Comparison of ENCODE assay signal across 19 cellular contexts in genomic region chr7:114934758-114935157, GRCh38. TPM values are rescaled to one million over a fixed set of nuclear protein-coding genes. Genes with fewer than 3 reads are reported as not detected.
DNase-seq lines count a peak whose midpoint lies in the region; ATAC-seq and TF ChIP-seq lines count a peak whose summit lies in the region.
"Had no signal": no experiment of that assay in that cellular context is flagged by ENCODE, and none has a peak within 500 bp of the region (broad histone marks: within the 10 kb centered on the region; RNA-seq: fewer than 3 reads in every experiment).

No MANE protein-coding gene starts in this region.

- no peak overlapping the region for H2AFZ ChIP-seq in SK-N-SH (ENCODE audit: low read depth)
- H2AFZ ChIP-seq: neural progenitor cell had no signal

- intact Hi-C loops in activated CD4-positive, alpha-beta memory T cell treated with anti-CD3 and anti-CD28 coated beads for 36 hours (cut with micrococcal nuclease), result loop anchor here (5.0 kb wide), 1 partner anchor 213 kb away; no protein-coding TSS in a partner anchor
- intact Hi-C loops in spleen (cut with DNase I; ENCODE audit: low total_unique reads), result no loop called here

- no peaks in the 10 kb centered on the region for H3K9me2 ChIP-seq in SK-N-SH

- no peak for DNase-seq in activated CD4-positive, alpha-beta memory T cell treated with anti-CD3 and anti-CD28 coated beads for 36 hours
- DNase-seq in activated CD4-positive, alpha-beta memory T cell treated with anti-CD3 and anti-CD28 coated beads, Interleukin-2, amount 10 ng/mL, durations not matched to agents 7 days and 5 days, result no peak
- no peak for DNase-seq in HFFc6
- DNase-seq in central memory CD8-positive, alpha-beta T cell (ENCODE audit: low spot score in 2 of 2), result no peak
- no peak for DNase-seq in spleen
- DNase-seq in SK-N-SH, result no peak
- no peak for DNase-seq in NK-92 (lab: John Stamatoyannopoulos, UW; ENCODE audit: unreplicated experiment)
- DNase-seq: activated CD8-positive, alpha-beta memory T cell treated with anti-CD3 and anti-CD28 coated beads, Interleukin-2, amount 10 ng/mL, durations not matched to agents 7 days and 5 days; C1 segment of cervical spinal cord; DMS153; GOT3; NCI-H2029; psoas muscle; SHP77; stimulated activated CD8-positive, alpha-beta memory T cell treated with anti-CD3 and anti-CD28 coated beads, Interleukin-4, amount 100 ng/mL, for 48 hours had no signal

- TF ChIP-seq POLR2A in spleen (IDR thresholded peaks at IDR 0.05), result no peak

- no peak for ATAC-seq in central memory CD8-positive, alpha-beta T cell (replicated peaks; ENCODE audit: extremely low read depth, poor library complexity, severe bottlenecking)
- no peak for ATAC-seq in HG03039 (IDR thresholded peaks at IDR 0.05; ENCODE audit: unreplicated experiment)
- ATAC-seq: activated CD8-positive, alpha-beta memory T cell treated with anti-CD3 and anti-CD28 coated beads, Interleukin-2, amount 10 ng/mL, durations not matched to agents 7 days and 5 days; gastroesophageal sphincter; psoas muscle had no signal

- no peak for TF ChIP-seq RAD21 in SK-N-SH (IDR thresholded peaks at IDR 0.05; ENCODE audit: low read length)

- no peaks in the 10 kb centered on the region for H3K27me3 Mint-ChIP-seq in activated CD4-positive, alpha-beta memory T cell treated with anti-CD3 and anti-CD28 coated beads for 36 hours
- H3K27me3 Mint-ChIP-seq in activated CD4-positive, alpha-beta memory T cell treated with anti-CD3 and anti-CD28 coated beads, Interleukin-2, amount 10 ng/mL, durations not matched to agents 7 days and 5 days, result no peaks in the 10 kb centered on the region
- peaks cover 2% of the 10 kb centered on the region; the same call in 1 of the 2 replicates for H3K27me3 Mint-ChIP-seq in HFFc6 (ENCODE audit: insufficient read depth)
- no peaks in the 10 kb centered on the region for H3K27me3 Mint-ChIP-seq in central memory CD8-positive, alpha-beta T cell
- H3K27me3 Mint-ChIP-seq: activated CD8-positive, alpha-beta memory T cell treated with anti-CD3 and anti-CD28 coated beads, Interleukin-2, amount 10 ng/mL, durations not matched to agents 7 days and 5 days had no signal

- H3K27me3 ChIP-seq in spleen (replicated peaks in 1 of 7), result no peaks in the 10 kb centered on the region
- H3K27me3 ChIP-seq in SK-N-SH (ENCODE audit: insufficient read depth), result no peaks in the 10 kb centered on the region
- H3K27me3 ChIP-seq: gastroesophageal sphincter, neural progenitor cell had no signal

- no peaks in the 10 kb centered on the region for H3K79me2 ChIP-seq in SK-N-SH (ENCODE audit: insufficient read depth)

- no peaks in the 10 kb centered on the region for H3K9me3 Mint-ChIP-seq in activated CD4-positive, alpha-beta memory T cell treated with anti-CD3 and anti-CD28 coated beads for 36 hours
- H3K9me3 Mint-ChIP-seq in activated CD4-positive, alpha-beta memory T cell treated with anti-CD3 and anti-CD28 coated beads, Interleukin-2, amount 10 ng/mL, durations not matched to agents 7 days and 5 days, result no peaks in the 10 kb centered on the region
- H3K9me3 Mint-ChIP-seq in HFFc6, result no peaks in the 10 kb centered on the region
- H3K9me3 Mint-ChIP-seq in central memory CD8-positive, alpha-beta T cell, result no peaks in the 10 kb centered on the region
- H3K9me3 Mint-ChIP-seq: neural progenitor cell had no signal

- peaks cover 40 to 95% (median 78%) of the 10 kb centered on the region in 6 donors for H3K4me1 ChIP-seq in spleen
- H3K4me1 ChIP-seq in SK-N-SH (ENCODE audit: control insufficient read depth in 1 of 2, insufficient read depth in 2 of 2, low read depth in 1 of 2, low read length in 1 of 2), result peaks cover 0 to 5% of the 10 kb centered on the region in 2 experiments; a peak in 2 of 4 replicates

- no peaks in the 10 kb centered on the region for H3F3A ChIP-seq in SK-N-SH (replicated peaks; ENCODE audit: insufficient read depth)

- H3K36me3 Mint-ChIP-seq in activated CD4-positive, alpha-beta memory T cell treated with anti-CD3 and anti-CD28 coated beads for 36 hours, result peaks cover 4% of the 10 kb centered on the region
- H3K36me3 Mint-ChIP-seq in activated CD4-positive, alpha-beta memory T cell treated with anti-CD3 and anti-CD28 coated beads, Interleukin-2, amount 10 ng/mL, durations not matched to agents 7 days and 5 days (ENCODE audit: low read depth), result peaks cover 36% of the 10 kb centered on the region
- peaks cover 13% of the 10 kb centered on the region for H3K36me3 Mint-ChIP-seq in HFFc6 (ENCODE audit: low read depth)
- no peaks in the 10 kb centered on the region for H3K36me3 Mint-ChIP-seq in central memory CD8-positive, alpha-beta T cell (ENCODE audit: insufficient read depth)
- H3K36me3 Mint-ChIP-seq: neural progenitor cell had no signal

- peaks cover 55% of the 10 kb centered on the region for H3K4me1 Mint-ChIP-seq in activated CD4-positive, alpha-beta memory T cell treated with anti-CD3 and anti-CD28 coated beads for 36 hours (ENCODE audit: low read depth)
- peaks cover 38% of the 10 kb centered on the region for H3K4me1 Mint-ChIP-seq in activated CD4-positive, alpha-beta memory T cell treated with anti-CD3 and anti-CD28 coated beads, Interleukin-2, amount 10 ng/mL, durations not matched to agents 7 days and 5 days
- peaks cover 14% of the 10 kb centered on the region for H3K4me1 Mint-ChIP-seq in HFFc6 (ENCODE audit: low read depth)
- H3K4me1 Mint-ChIP-seq in central memory CD8-positive, alpha-beta T cell, result peaks cover 64% of the 10 kb centered on the region

- no peaks in the 10 kb centered on the region for H3K36me3 ChIP-seq in spleen
- H3K36me3 ChIP-seq in SK-N-SH (replicated peaks in 1 of 2; ENCODE audit: control insufficient read depth in 1 of 2, insufficient read depth in 2 of 2, low read length in 1 of 2), result no peaks in the 10 kb centered on the region
- H3K36me3 ChIP-seq: gastroesophageal sphincter, neural progenitor cell, thoracic aorta had no signal

- no peak for TF ChIP-seq EP300 in SK-N-SH (IDR thresholded peaks at IDR 0.05; ENCODE audit: borderline replicate concordance in 1 of 2, low read depth in 1 of 2, low read length in 1 of 2)

- H3K4me2 ChIP-seq in SK-N-SH, result no peak overlapping the region
- H3K4me2 ChIP-seq: neural progenitor cell had no signal

- TF ChIP-seq CTCF in HFFc6 (IDR thresholded peaks at IDR 0.05), result no peak
- no peak for TF ChIP-seq CTCF in spleen (IDR thresholded peaks at IDR 0.05 in 8 of 11, conservative IDR thresholded peaks at IDR 0.05 in 3 of 11)
- TF ChIP-seq CTCF in SK-N-SH (IDR thresholded peaks at IDR 0.05), result no peak

- POLR2A ChIA-PET in activated CD4-positive, alpha-beta memory T cell treated with anti-CD3 and anti-CD28 coated beads for 36 hours (lab: Charles Lee), result interaction anchor here (4.6 kb wide), 1 partner anchor 13 kb away, joined by 26 read pairs; the partner anchor contains the start of gene MDFIC
- POLR2A ChIA-PET in activated CD4-positive, alpha-beta memory T cell treated with anti-CD3 and anti-CD28 coated beads, Interleukin-2, amount 10 ng/mL, durations not matched to agents 7 days and 5 days (lab: Charles Lee), result interaction anchor here (1.4 to 7.0 kb wide), 2 partner anchors 11 to 16 kb away, joined by 4 to 81 read pairs; partner anchors contain the start of gene MDFIC
- POLR2A ChIA-PET in SK-N-SH (lab: Yijun Ruan, JAX), result no interaction called here

- H3K27ac ChIP-seq in spleen (peak overlapping the region in 5 of 8 donors; percentile 18 to 97 (median 81)), SK-N-SH (ENCODE audit: low read depth in 2 of 2, low read length in 1 of 2) (no peak overlapping the region)
- H3K27ac ChIP-seq: neural progenitor cell, psoas muscle, thoracic aorta had no signal

- H3K9me3 ChIP-seq in spleen (no peaks in the 10 kb centered on the region), SK-N-SH (no peaks in the 10 kb centered on the region)
- H3K9me3 ChIP-seq: gastroesophageal sphincter, psoas muscle, thoracic aorta had no signal

- H3K4me3 ChIP-seq in spleen (no peak overlapping the region), SK-N-SH (ENCODE audit: low read depth in 2 of 2, low read length in 1 of 2) (no peak overlapping the region)
- H3K4me3 ChIP-seq: gastroesophageal sphincter, neural progenitor cell, psoas muscle, thoracic aorta had no signal

- H3K9ac ChIP-seq in SK-N-SH, result no peak overlapping the region
- H3K9ac ChIP-seq: neural progenitor cell had no signal

- WGBS in spleen, 5 donors, result 81 to 95% (median 91%) methylated on average over 1 of the region's 1 CpG
- WGBS in SK-N-SH (ENCODE audit: low lambda C conversion rate), result 8% methylated on average over 1 of the region's 1 CpG

- H3K4me3 Mint-ChIP-seq in activated CD4-positive, alpha-beta memory T cell treated with anti-CD3 and anti-CD28 coated beads for 36 hours, result no peak overlapping the region
- no peak overlapping the region for H3K4me3 Mint-ChIP-seq in activated CD4-positive, alpha-beta memory T cell treated with anti-CD3 and anti-CD28 coated beads, Interleukin-2, amount 10 ng/mL, durations not matched to agents 7 days and 5 days
- no peak overlapping the region for H3K4me3 Mint-ChIP-seq in HFFc6
- no peak overlapping the region for H3K4me3 Mint-ChIP-seq in central memory CD8-positive, alpha-beta T cell
- H3K4me3 Mint-ChIP-seq: activated CD8-positive, alpha-beta memory T cell treated with anti-CD3 and anti-CD28 coated beads, Interleukin-2, amount 10 ng/mL, durations not matched to agents 7 days and 5 days; neural progenitor cell had no signal

- CTCF ChIA-PET in activated CD4-positive, alpha-beta memory T cell treated with anti-CD3 and anti-CD28 coated beads for 36 hours (lab: Charles Lee), result interaction anchor here (1.6 kb wide), 1 partner anchor 10 kb away, joined by 5 read pairs; no protein-coding TSS in a partner anchor
- CTCF ChIA-PET in activated CD4-positive, alpha-beta memory T cell treated with anti-CD3 and anti-CD28 coated beads, Interleukin-2, amount 10 ng/mL, durations not matched to agents 7 days and 5 days (lab: Charles Lee), result no interaction called here
- CTCF ChIA-PET in SK-N-SH (lab: Yijun Ruan, JAX), result no interaction called here

- no peaks in the 10 kb centered on the region for H4K20me1 ChIP-seq in SK-N-SH (ENCODE audit: insufficient read depth)

- H3K27ac Mint-ChIP-seq in activated CD4-positive, alpha-beta memory T cell treated with anti-CD3 and anti-CD28 coated beads for 36 hours, result peak overlapping the region; percentile 26
- H3K27ac Mint-ChIP-seq in activated CD4-positive, alpha-beta memory T cell treated with anti-CD3 and anti-CD28 coated beads, Interleukin-2, amount 10 ng/mL, durations not matched to agents 7 days and 5 days, result no peak overlapping the region
- H3K27ac Mint-ChIP-seq in HFFc6, result 0 out of 2 replicates have a peak overlapping the region, but pooled peaks have one; percentile 15
- H3K27ac Mint-ChIP-seq in central memory CD8-positive, alpha-beta T cell (ENCODE audit: low read depth), result peak overlapping the region; percentile 35
- H3K27ac Mint-ChIP-seq: activated CD8-positive, alpha-beta memory T cell treated with anti-CD3 and anti-CD28 coated beads, Interleukin-2, amount 10 ng/mL, durations not matched to agents 7 days and 5 days; neural progenitor cell had no signal

RNA-seq across cellular contexts. Expression of gene MDFIC, which starts 12.9 kb away (rescaled TPM):
- total RNA-seq in activated CD4-positive, alpha-beta memory T cell treated with anti-CD3 and anti-CD28 coated beads for 36 hours, result 10 to 100 TPM; 78.0 to 82.3 TPM
- total RNA-seq in activated CD4-positive, alpha-beta memory T cell treated with anti-CD3 and anti-CD28 coated beads, Interleukin-2, amount 10 ng/mL, durations not matched to agents 7 days and 5 days, result 10 to 100 TPM; 85.8 to 90.7 TPM
- total RNA-seq in HFFc6 (2021; fragmentation: NEBNext Ultra II Directional; extraction: Animal tissue kit (Norgen Biotek cat#: 25700)), result 10 to 100 TPM; 33.3 to 57.9 (median 45.5) TPM
- 10 to 100 TPM; 39.0 to 97.3 (median 62.2) TPM for total RNA-seq in spleen
- polyA plus RNA-seq in spleen, result 10 to 100 TPM; 22.1 to 32.8 (median 26.2) TPM
- polyA plus RNA-seq in SK-N-SH (2012; rRNA removed), result 2.8 and 5.0 TPM in 2 replicates
- 4.2 and 4.8 TPM in 2 replicates for polyA plus RNA-seq in SK-N-SH (2012; cell fraction: cytosol; rRNA removed)
- polyA plus RNA-seq in SK-N-SH (2012; cell fraction: nucleus; rRNA removed), result 0.79 and 1.9 TPM in 2 replicates

Comparison
In these comparisons a context has a peak if more than half of its experiments do, and no peak if none do; other contexts are left out.
1. H3K27ac ChIP-seq: peak in spleen (5 of 8); none in SK-N-SH (0 of 2).